Comparison of ENCODE assay signal across 13 cellular contexts in the genomic region with DNA sequence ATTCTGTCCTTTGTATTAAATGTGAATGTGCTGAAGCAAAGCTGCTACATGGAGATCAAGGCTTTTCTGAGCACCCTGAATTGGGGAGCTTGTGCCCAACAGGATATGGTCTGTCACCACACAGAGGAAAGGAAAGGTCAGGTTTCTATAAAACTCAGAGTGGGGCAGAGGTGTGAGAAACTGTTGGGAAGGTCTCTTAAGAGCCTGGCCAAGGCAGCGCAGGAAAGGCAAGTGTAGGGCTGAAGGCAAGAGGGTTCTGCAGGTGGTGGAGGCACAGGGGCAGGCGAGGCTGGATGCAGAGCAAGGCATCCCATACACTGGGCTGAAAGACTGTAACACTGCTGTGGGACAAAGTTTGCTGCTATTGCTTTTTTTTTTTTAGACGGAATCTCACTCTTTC. TPM values are rescaled to one million over a fixed set of nuclear protein-coding genes. Genes with fewer than 3 reads are reported as not detected.
"Had no signal": no experiment of that assay in that cellular context is flagged by ENCODE, and none has a peak within 500 bp of the region (broad histone marks: within the 10 kb centered on the region; RNA-seq: fewer than 3 reads in every experiment).

No MANE protein-coding gene starts in this region.

- H3K4me1 Mint-ChIP-seq: activated B cell treated with CpG ODN at 0.5 μM for 24 hours had no signal

- H3K4me3 Mint-ChIP-seq: activated B cell treated with CpG ODN at 0.5 μM for 24 hours; activated naive CD4-positive, alpha-beta T cell treated with anti-CD3 and anti-CD28 coated beads for 36 hours; type B pancreatic cell had no signal

- H3K27me3 ChIP-seq: cardiac muscle cell had no signal

- H3K4me1 ChIP-seq: left lung had no signal

- H3K4me2 ChIP-seq: hepatocyte had no signal

- H2AFZ ChIP-seq: hepatocyte had no signal

- H3K27ac Mint-ChIP-seq: activated B cell treated with CpG ODN at 0.5 μM for 24 hours; activated naive CD4-positive, alpha-beta T cell treated with anti-CD3 and anti-CD28 coated beads for 36 hours; type B pancreatic cell had no signal

- DNase-seq: activated B cell treated with CpG ODN at 0.5 μM for 24 hours; activated CD4-positive, alpha-beta T cell treated with anti-CD3 and anti-CD28 coated beads for 48 hours; activated naive CD4-positive, alpha-beta T cell treated with anti-CD3 and anti-CD28 coated beads for 36 hours; left lung; mammary epithelial cell; naive thymus-derived CD8-positive, alpha-beta T cell; stimulated activated naive CD4-positive, alpha-beta T cell treated with Interleukin-2 at 50 U/mL for 16 hours had no signal

- H3K79me2 ChIP-seq: hepatocyte had no signal

- H3K9me3 ChIP-seq: left lung had no signal

- H3K9me3 Mint-ChIP-seq: activated B cell treated with CpG ODN at 0.5 μM for 24 hours; activated naive CD4-positive, alpha-beta T cell treated with anti-CD3 and anti-CD28 coated beads for 36 hours; type B pancreatic cell had no signal

- H3K4me3 ChIP-seq: cardiac muscle cell, hepatocyte, left lung had no signal

- H3K36me3 ChIP-seq: cardiac muscle cell, left lung had no signal

- H3K36me3 Mint-ChIP-seq: naive thymus-derived CD8-positive, alpha-beta T cell; type B pancreatic cell had no signal

- ATAC-seq: left lung; naive thymus-derived CD8-positive, alpha-beta T cell had no signal

RNA-seq across cellular contexts. Expression of a gene that starts 8.1 kb away (rescaled TPM):
- total RNA-seq: activated B cell treated with CpG ODN at 0.5 μM for 24 hours; activated naive CD4-positive, alpha-beta T cell treated with anti-CD3 and anti-CD28 coated beads for 36 hours; hepatocyte; mammary epithelial cell; mononuclear cell; naive thymus-derived CD8-positive, alpha-beta T cell; T-helper 2 cell treated with Interferon-gamma antibody and Interleukin-4, amounts not matched to agents 100 ng/mL and 5 ng/mL, for 36 hours; temporal lobe had no signal

RNA-seq across cellular contexts. Expression of a gene that starts 22.6 kb away (rescaled TPM):
- total RNA-seq: mononuclear cell had no signal

RNA-seq across cellular contexts. Expression of a gene that starts 26.9 kb away (rescaled TPM):
- total RNA-seq: activated naive CD4-positive, alpha-beta T cell treated with anti-CD3 and anti-CD28 coated beads for 36 hours; cardiac muscle cell; hepatocyte; mammary epithelial cell; naive thymus-derived CD8-positive, alpha-beta T cell; temporal lobe had no signal
